Comparison of ENCODE assay signal across 1 cellular context in the genomic region with DNA sequence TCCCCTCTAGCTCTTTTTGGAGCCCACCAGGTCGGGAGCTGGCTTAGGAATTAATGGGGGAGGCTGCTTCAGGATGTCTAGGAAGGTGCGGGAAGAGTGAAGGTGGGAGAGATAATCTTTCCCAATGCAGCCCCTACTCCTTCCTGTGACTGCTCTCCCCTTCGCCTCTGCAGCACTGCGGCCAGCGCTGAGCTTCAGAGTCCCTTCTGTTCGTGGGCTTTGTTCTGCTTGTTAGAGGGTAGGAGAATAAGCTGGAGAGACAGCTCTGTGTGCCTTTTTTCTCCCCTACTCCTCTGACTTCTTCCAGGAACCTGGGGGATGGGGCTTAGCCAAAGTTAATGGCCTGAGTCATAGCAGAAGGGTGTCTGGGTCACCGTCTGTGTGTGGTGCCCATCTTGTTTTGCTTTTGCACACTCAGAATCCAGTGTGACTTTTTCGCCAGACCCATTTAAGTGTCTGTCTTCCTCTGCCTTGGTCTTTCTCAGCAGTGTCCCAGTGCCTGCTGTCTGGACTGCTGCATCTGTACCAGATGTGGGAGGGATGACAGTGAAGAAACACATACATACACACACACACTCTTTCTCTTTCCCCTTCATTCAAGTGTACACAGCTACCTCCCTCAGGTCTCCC.
TF ChIP-seq lines count a peak whose summit lies in the region.

No MANE protein-coding gene starts in this region.

TF ChIP-seq in HCT116, 20 proteins besides CTCF, POLR2A, EP300 and RAD21:
- no peak for TF ChIP-seq ZNF274 (IDR thresholded peaks at IDR 0.05; ENCODE audit: low read depth, low read length)
- no peak for TF ChIP-seq JUND (IDR thresholded peaks at IDR 0.05)
- TF ChIP-seq, protein P1, sequence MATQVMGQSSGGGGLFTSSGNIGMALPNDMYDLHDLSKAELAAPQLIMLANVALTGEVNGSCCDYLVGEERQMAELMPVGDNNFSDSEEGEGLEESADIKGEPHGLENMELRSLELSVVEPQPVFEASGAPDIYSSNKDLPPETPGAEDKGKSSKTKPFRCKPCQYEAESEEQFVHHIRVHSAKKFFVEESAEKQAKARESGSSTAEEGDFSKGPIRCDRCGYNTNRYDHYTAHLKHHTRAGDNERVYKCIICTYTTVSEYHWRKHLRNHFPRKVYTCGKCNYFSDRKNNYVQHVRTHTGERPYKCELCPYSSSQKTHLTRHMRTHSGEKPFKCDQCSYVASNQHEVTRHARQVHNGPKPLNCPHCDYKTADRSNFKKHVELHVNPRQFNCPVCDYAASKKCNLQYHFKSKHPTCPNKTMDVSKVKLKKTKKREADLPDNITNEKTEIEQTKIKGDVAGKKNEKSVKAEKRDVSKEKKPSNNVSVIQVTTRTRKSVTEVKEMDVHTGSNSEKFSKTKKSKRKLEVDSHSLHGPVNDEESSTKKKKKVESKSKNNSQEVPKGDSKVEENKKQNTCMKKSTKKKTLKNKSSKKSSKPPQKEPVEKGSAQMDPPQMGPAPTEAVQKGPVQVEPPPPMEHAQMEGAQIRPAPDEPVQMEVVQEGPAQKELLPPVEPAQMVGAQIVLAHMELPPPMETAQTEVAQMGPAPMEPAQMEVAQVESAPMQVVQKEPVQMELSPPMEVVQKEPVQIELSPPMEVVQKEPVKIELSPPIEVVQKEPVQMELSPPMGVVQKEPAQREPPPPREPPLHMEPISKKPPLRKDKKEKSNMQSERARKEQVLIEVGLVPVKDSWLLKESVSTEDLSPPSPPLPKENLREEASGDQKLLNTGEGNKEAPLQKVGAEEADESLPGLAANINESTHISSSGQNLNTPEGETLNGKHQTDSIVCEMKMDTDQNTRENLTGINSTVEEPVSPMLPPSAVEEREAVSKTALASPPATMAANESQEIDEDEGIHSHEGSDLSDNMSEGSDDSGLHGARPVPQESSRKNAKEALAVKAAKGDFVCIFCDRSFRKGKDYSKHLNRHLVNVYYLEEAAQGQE (IDR thresholded peaks at IDR 0.05; ENCODE audit: low read depth): no peak
- no peak for TF ChIP-seq CBX3 (IDR thresholded peaks at IDR 0.05; ENCODE audit: low read depth)
- no peak for TF ChIP-seq POLR2AphosphoS5 (IDR thresholded peaks at IDR 0.05; ENCODE audit: low read depth, low read length)
- no peak for TF ChIP-seq TCF7L2 (IDR thresholded peaks at IDR 0.05; ENCODE audit: borderline replicate concordance, extremely low read depth, insufficient read depth, insufficient read length)
- TF ChIP-seq CEBPB (IDR thresholded peaks at IDR 0.05; ENCODE audit: low read depth): no peak
- no peak for TF ChIP-seq YY1 (IDR thresholded peaks at IDR 0.05; ENCODE audit: extremely low read depth, insufficient replicate concordance, low read depth, low read length)
- TF ChIP-seq, protein P2, sequence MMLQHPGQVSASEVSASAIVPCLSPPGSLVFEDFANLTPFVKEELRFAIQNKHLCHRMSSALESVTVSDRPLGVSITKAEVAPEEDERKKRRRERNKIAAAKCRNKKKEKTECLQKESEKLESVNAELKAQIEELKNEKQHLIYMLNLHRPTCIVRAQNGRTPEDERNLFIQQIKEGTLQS (IDR thresholded peaks at IDR 0.05): no peak
- no peak for TF ChIP-seq EZH2 (IDR thresholded peaks at IDR 0.05)
- TF ChIP-seq FOSL1 (IDR thresholded peaks at IDR 0.05; ENCODE audit: low read depth): no peak
- no peak for TF ChIP-seq ELF1 (IDR thresholded peaks at IDR 0.05; ENCODE audit: borderline replicate concordance, low read depth)
- TF ChIP-seq, protein P3, sequence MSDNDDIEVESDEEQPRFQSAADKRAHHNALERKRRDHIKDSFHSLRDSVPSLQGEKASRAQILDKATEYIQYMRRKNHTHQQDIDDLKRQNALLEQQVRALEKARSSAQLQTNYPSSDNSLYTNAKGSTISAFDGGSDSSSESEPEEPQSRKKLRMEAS (IDR thresholded peaks at IDR 0.05): no peak
TF ChIP-seq in HCT116: peak in this region for 0.
